In the genomic region with DNA sequence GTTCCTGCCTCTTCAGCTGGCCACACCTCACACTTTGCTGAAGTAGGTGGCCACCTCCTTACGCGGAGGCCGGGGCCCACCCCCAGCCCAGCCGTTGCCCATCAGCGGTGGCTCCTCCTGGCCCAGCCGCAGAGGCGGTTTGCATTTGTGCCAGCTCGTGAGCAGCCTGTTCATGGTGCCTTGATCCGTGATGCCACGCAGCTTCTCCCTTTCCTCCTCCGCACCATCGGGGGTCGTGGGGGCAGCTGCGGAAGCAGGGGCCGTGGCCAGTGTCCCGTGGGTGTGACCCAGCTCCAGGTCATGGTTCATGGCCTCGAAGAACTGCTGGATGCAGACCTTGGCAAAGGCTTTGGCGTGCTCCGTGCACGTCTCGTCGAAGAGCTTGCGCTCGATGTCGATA, we compare ENCODE assay signal across 2 cellular contexts.
A peak's percentile ranks its signal among the peaks of the same experiment; 100 is the strongest.
TF ChIP-seq lines count a peak whose summit lies in the region.

No MANE protein-coding gene starts in this region.

TF ChIP-seq in HEK293, 187 proteins besides CTCF, POLR2A, EP300 and RAD21:
- TF ChIP-seq ZNF146 (tag by site-specific recombination; IDR thresholded peaks at IDR 0.05) (no peak), ZFP69B (tag by site-specific recombination; IDR thresholded peaks at IDR 0.05) (0 out of 2 replicates have a peak, but pooled peaks have one; percentile 36), ZNF223 (tag by site-specific recombination; IDR thresholded peaks at IDR 0.05) (no peak), EGR2 (tag by site-specific recombination; IDR thresholded peaks at IDR 0.05; ENCODE audit: low read depth) (peak; percentile 44; the same call in 1 of the 2 replicates), ZFHX2 (tag by site-specific recombination; conservative IDR thresholded peaks at IDR 0.05) (peak; percentile 56), GLI4 (tag by site-specific recombination; IDR thresholded peaks at IDR 0.05) (no peak), ZNF776 (tag by site-specific recombination; IDR thresholded peaks at IDR 0.05; ENCODE audit: borderline replicate concordance) (no peak)
- TF ChIP-seq, protein P1, sequence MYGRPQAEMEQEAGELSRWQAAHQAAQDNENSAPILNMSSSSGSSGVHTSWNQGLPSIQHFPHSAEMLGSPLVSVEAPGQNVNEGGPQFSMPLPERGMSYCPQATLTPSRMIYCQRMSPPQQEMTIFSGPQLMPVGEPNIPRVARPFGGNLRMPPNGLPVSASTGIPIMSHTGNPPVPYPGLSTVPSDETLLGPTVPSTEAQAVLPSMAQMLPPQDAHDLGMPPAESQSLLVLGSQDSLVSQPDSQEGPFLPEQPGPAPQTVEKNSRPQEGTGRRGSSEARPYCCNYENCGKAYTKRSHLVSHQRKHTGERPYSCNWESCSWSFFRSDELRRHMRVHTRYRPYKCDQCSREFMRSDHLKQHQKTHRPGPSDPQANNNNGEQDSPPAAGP (tag by site-specific recombination; IDR thresholded peaks at IDR 0.05), result no peak
- TF ChIP-seq, protein P2, sequence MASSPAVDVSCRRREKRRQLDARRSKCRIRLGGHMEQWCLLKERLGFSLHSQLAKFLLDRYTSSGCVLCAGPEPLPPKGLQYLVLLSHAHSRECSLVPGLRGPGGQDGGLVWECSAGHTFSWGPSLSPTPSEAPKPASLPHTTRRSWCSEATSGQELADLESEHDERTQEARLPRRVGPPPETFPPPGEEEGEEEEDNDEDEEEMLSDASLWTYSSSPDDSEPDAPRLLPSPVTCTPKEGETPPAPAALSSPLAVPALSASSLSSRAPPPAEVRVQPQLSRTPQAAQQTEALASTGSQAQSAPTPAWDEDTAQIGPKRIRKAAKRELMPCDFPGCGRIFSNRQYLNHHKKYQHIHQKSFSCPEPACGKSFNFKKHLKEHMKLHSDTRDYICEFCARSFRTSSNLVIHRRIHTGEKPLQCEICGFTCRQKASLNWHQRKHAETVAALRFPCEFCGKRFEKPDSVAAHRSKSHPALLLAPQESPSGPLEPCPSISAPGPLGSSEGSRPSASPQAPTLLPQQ (tag by site-specific recombination; IDR thresholded peaks at IDR 0.05), result peak; percentile 43; the same call in 1 of the 2 replicates

TF ChIP-seq in H1, 55 proteins besides CTCF, POLR2A, EP300 and RAD21:
- no peak for TF ChIP-seq JUND (IDR thresholded peaks at IDR 0.05; ENCODE audit: low read length)
- no peak for TF ChIP-seq SP1 (IDR thresholded peaks at IDR 0.05; ENCODE audit: low read depth, low read length)
- TF ChIP-seq, protein P3, sequence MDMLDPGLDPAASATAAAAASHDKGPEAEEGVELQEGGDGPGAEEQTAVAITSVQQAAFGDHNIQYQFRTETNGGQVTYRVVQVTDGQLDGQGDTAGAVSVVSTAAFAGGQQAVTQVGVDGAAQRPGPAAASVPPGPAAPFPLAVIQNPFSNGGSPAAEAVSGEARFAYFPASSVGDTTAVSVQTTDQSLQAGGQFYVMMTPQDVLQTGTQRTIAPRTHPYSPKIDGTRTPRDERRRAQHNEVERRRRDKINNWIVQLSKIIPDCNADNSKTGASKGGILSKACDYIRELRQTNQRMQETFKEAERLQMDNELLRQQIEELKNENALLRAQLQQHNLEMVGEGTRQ (IDR thresholded peaks at IDR 0.05; ENCODE audit: low read length), result no peak
- no peak for TF ChIP-seq SIX5 (IDR thresholded peaks at IDR 0.05; ENCODE audit: low read depth, low read length)
- TF ChIP-seq RXRA (IDR thresholded peaks at IDR 0.05; ENCODE audit: insufficient read depth, low read depth, low read length), result no peak
- TF ChIP-seq TAF1 (IDR thresholded peaks at IDR 0.05; ENCODE audit: low read depth, low read length), result no peak
- TF ChIP-seq, protein P4, sequence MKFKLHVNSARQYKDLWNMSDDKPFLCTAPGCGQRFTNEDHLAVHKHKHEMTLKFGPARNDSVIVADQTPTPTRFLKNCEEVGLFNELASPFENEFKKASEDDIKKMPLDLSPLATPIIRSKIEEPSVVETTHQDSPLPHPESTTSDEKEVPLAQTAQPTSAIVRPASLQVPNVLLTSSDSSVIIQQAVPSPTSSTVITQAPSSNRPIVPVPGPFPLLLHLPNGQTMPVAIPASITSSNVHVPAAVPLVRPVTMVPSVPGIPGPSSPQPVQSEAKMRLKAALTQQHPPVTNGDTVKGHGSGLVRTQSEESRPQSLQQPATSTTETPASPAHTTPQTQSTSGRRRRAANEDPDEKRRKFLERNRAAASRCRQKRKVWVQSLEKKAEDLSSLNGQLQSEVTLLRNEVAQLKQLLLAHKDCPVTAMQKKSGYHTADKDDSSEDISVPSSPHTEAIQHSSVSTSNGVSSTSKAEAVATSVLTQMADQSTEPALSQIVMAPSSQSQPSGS (IDR thresholded peaks at IDR 0.05; ENCODE audit: low read length), result no peak
- TF ChIP-seq KDM4A (IDR thresholded peaks at IDR 0.05; ENCODE audit: low read depth, low read length, severe bottlenecking), result no peak
